ENCODE assay signal across 8 cellular contexts in genomic region chr14:76152333-76152681, GRCh38. TPM values are rescaled to one million over a fixed set of nuclear protein-coding genes. Genes with fewer than 3 reads are reported as not detected.
DNase-seq lines count a peak whose midpoint lies in the region; ATAC-seq lines count a peak whose summit lies in the region.

No MANE protein-coding gene starts in this region.

- ATAC-seq in GM18499 (IDR thresholded peaks at IDR 0.05; ENCODE audit: insufficient read depth, unreplicated experiment): peak; percentile 54
- peak; percentile 64 for ATAC-seq in HG02973 (IDR thresholded peaks at IDR 0.05; ENCODE audit: unreplicated experiment)
- ATAC-seq in memory B cell (ENCODE audit: low read depth): peak; percentile 31

- H3K4me1 Mint-ChIP-seq in memory B cell: peaks cover 37% of the 10 kb centered on the region

- peak overlapping the region; percentile 92 for H3K4me3 Mint-ChIP-seq in memory B cell

- H3K27ac Mint-ChIP-seq in memory B cell: peak overlapping the region; percentile 95

- no peaks in the 10 kb centered on the region for H3K9me3 Mint-ChIP-seq in memory B cell

- H3K36me3 Mint-ChIP-seq in memory B cell: peaks cover 24% of the 10 kb centered on the region

- DNase-seq in A172 (ENCODE audit: low spot score): peak; percentile 70
- peak; percentile 24 for DNase-seq in NCI-H510A treated with DMSO at 0.1 percent for 48 hours (lab: John Stamatoyannopoulos, UW)
- DNase-seq in activated CD8-positive, alpha-beta memory T cell treated with anti-CD3 and anti-CD28 coated beads for 1 hour (ENCODE audit: extremely low read depth in 1 of 2, low read depth in 1 of 2): peak; percentile 40 to 42
- DNase-seq in effector CD8-positive, alpha-beta T cell (lab: John Stamatoyannopoulos, UW): peak; percentile 53
- DNase-seq in memory B cell (ENCODE audit: low spot score in 2 of 2): no peak
- peak; percentile 27 for DNase-seq in stimulated activated CD8-positive, alpha-beta memory T cell treated with anti-CD3 and anti-CD28 coated beads, Interleukin-15, amount 100 ng/mL, for 1 hour (ENCODE audit: low read depth)

- H3K27me3 Mint-ChIP-seq in memory B cell: no peaks in the 10 kb centered on the region

RNA-seq across cellular contexts. Expression of gene GPATCH2L, which starts 0.6 kb away (rescaled TPM):
- total RNA-seq in A172 (2014; rRNA removed; shearing (Covaris generic)): 30.4 and 41.2 TPM in 2 replicates

Comparison
In these comparisons a context has a peak if more than half of its experiments do, and no peak if none do; other contexts are left out.
1. DNase-seq: peak in A172 (single experiment), NCI-H510A treated with DMSO at 0.1 percent for 48 hours (single experiment), activated CD8-positive, alpha-beta memory T cell treated with anti-CD3 and anti-CD28 coated beads for 1 hour (2 of 2), effector CD8-positive, alpha-beta T cell (single experiment) and stimulated activated CD8-positive, alpha-beta memory T cell treated with anti-CD3 and anti-CD28 coated beads, Interleukin-15, amount 100 ng/mL, for 1 hour (single experiment); none in memory B cell (0 of 2).
2. Peak in every context shown above with its lines, with median percentiles within 50 percentile points of each other: ATAC-seq.